In the genomic region with DNA sequence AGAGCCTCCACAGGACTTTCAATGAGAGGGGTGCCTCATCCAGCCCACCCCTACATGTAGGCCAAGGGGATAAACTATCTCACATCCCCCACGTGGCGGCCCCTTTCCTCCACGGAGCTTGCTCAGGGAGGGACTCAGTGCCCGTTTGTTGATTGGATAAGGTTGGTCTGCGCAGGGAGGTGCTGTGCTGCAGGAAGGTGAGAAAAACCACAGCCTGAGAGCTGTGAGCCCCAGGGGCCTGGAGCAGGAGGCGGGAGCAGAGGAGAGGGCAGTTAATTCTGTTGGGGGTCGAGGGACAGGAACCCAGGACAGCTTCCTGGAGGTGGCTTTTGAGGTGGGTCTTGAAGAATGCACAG, we compare ENCODE assay signal across 19 cellular contexts. TPM values are rescaled to one million over a fixed set of nuclear protein-coding genes. Genes with fewer than 3 reads are reported as not detected.
DNase-seq lines count a peak whose midpoint lies in the region; ATAC-seq, FAIRE-seq and TF ChIP-seq lines count a peak whose summit lies in the region.
"Had no signal": no experiment of that assay in that cellular context is flagged by ENCODE, and none has a peak within 500 bp of the region (broad histone marks: within the 10 kb centered on the region; RNA-seq: fewer than 3 reads in every experiment).

No MANE protein-coding gene starts in this region.

- H4K20me1 ChIP-seq in GM23338 (replicated peaks; ENCODE audit: insufficient read depth) (no peaks in the 10 kb centered on the region), keratinocyte (ENCODE audit: control insufficient read depth, extremely low read depth, insufficient read depth, low read length) (no peaks in the 10 kb centered on the region)

- peaks cover 6% of the 10 kb centered on the region for H3K4me1 ChIP-seq in GM23338 (ENCODE audit: insufficient read depth)
- peaks cover 32% of the 10 kb centered on the region for H3K4me1 ChIP-seq in keratinocyte (ENCODE audit: control insufficient read depth, extremely low read depth, insufficient read depth, low read length)

- H3K36me3 ChIP-seq in GM23338 (ENCODE audit: insufficient read depth) (no peaks in the 10 kb centered on the region), keratinocyte (ENCODE audit: control insufficient read depth in 2 of 2, extremely low read depth in 1 of 2, insufficient read depth in 2 of 2, low read length in 2 of 2) (no peaks in the 10 kb centered on the region)
- H3K36me3 ChIP-seq: thyroid gland had no signal

- DNase-seq in CD14-positive monocyte (ENCODE audit: low spot score) (no peak), GM23338 (ENCODE audit: low spot score) (no peak), UCSD-AML1 (lab: John Stamatoyannopoulos, UW; ENCODE audit: unreplicated experiment) (peak; percentile 55), keratinocyte (ENCODE audit: low read depth, low spot score) (no peak), left lobe of liver (ENCODE audit: low spot score) (no peak)
- DNase-seq in activated effector memory CD4-positive, alpha-beta T cell treated with anti-CD3 and anti-CD28 coated beads, Interleukin-2, amount 50 U/mL, for 16 hours: no peak
- DNase-seq: activated CD4-positive, alpha-beta T cell treated with anti-CD3 and anti-CD28 coated beads for 4 hours; hippocampal formation; kidney; naive thymus-derived CD4-positive, alpha-beta T cell; NCI-H1694; NCI-H774; stimulated activated naive CD4-positive, alpha-beta T cell treated with Interleukin-2 at 50 U/mL for 16 hours; thyroid gland had no signal

- H3K27me3 Mint-ChIP-seq in CD14-positive monocyte (ENCODE audit: low read depth in 3 of 3) (peaks cover 23 to 50% (median 50%) of the 10 kb centered on the region in 3 donors), GM23338 (ENCODE audit: insufficient read depth, low read depth, poor library complexity) (peaks cover 16% of the 10 kb centered on the region)

- H3K79me2 ChIP-seq in GM23338 (replicated peaks; ENCODE audit: insufficient read depth) (no peaks in the 10 kb centered on the region), keratinocyte (ENCODE audit: control insufficient read depth, insufficient read depth, low read length) (no peaks in the 10 kb centered on the region)

- H3K9me3 Mint-ChIP-seq in CD14-positive monocyte: peaks cover 0 to 3% (median 0%) of the 10 kb centered on the region in 7 donors
- no peaks in the 10 kb centered on the region for H3K9me3 Mint-ChIP-seq in GM23338
- H3K9me3 Mint-ChIP-seq: activated naive CD4-positive, alpha-beta T cell treated with anti-CD3 and anti-CD28 coated beads, Interleukin-2, amount 50 U/mL, for 24 hours; naive thymus-derived CD4-positive, alpha-beta T cell had no signal

- no peaks in the 10 kb centered on the region for H3K9me1 ChIP-seq in keratinocyte (ENCODE audit: control insufficient read depth, extremely low read depth, insufficient read depth, low read length)

- H3K9me2 ChIP-seq in GM23338 (ENCODE audit: insufficient read depth): no peaks in the 10 kb centered on the region

- H3K4me2 ChIP-seq in GM23338: no peak overlapping the region
- H3K4me2 ChIP-seq in keratinocyte (ENCODE audit: control insufficient read depth, extremely low read depth, insufficient read depth, low read depth, low read length): peak overlapping the region; percentile 87

- peak overlapping the region; percentile 28; the same call in 1 of the 2 replicates for H2AFZ ChIP-seq in GM23338
- no peak overlapping the region for H2AFZ ChIP-seq in keratinocyte (ENCODE audit: control insufficient read depth, low read length)

- H3K27ac ChIP-seq in GM23338 (ENCODE audit: low read depth) (no peak overlapping the region), keratinocyte (ENCODE audit: control insufficient read depth, insufficient read depth, low read length) (peak overlapping the region; percentile 87)
- H3K27ac ChIP-seq: SK-N-MC, thyroid gland had no signal

- no peak for FAIRE-seq in keratinocyte (lab: Jason Lieb, UNC)
- FAIRE-seq: HepG2, kidney had no signal

- H3K4me3 ChIP-seq in GM23338: no peak overlapping the region
- H3K4me3 ChIP-seq in keratinocyte (ENCODE audit: control insufficient read depth in 2 of 3, extremely low read depth in 1 of 3, insufficient read depth in 2 of 3, low read depth in 1 of 3, low read length in 3 of 3): no peak overlapping the region
- H3K4me3 ChIP-seq: SK-N-MC, thyroid gland had no signal

- TF ChIP-seq CTCF in CD14-positive monocyte (IDR thresholded peaks at IDR 0.05): no peak
- TF ChIP-seq CTCF in GM23338 (conservative IDR thresholded peaks at IDR 0.05; ENCODE audit: low read depth in 2 of 2): no peak
- TF ChIP-seq CTCF in keratinocyte (optimal IDR thresholded peaks at IDR 0.05 in 1 of 3, IDR thresholded peaks at IDR 0.05 in 1 of 3, conservative IDR thresholded peaks at IDR 0.05 in 1 of 3; ENCODE audit: extremely low read depth in 1 of 3, insufficient read depth in 2 of 3, low read length in 3 of 3): no peak

- H3F3A ChIP-seq in GM23338 (replicated peaks; ENCODE audit: low read depth): no peaks in the 10 kb centered on the region

- no peaks in the 10 kb centered on the region for H3K9me3 ChIP-seq in keratinocyte (ENCODE audit: control insufficient read depth, low read depth, low read length)
- H3K9me3 ChIP-seq: thyroid gland had no signal

- H3K27ac Mint-ChIP-seq in CD14-positive monocyte (peak overlapping the region in 6 of 7 donors; percentile 3 to 86 (median 79)), GM23338 (peak overlapping the region; percentile 18; the same call in 1 of the 2 replicates)
- H3K27ac Mint-ChIP-seq: activated naive CD4-positive, alpha-beta T cell treated with anti-CD3 and anti-CD28 coated beads, Interleukin-2, amount 50 U/mL, for 24 hours had no signal

- peak overlapping the region; percentile 56 to 87 for H3K4me3 Mint-ChIP-seq in CD14-positive monocyte
- no peak overlapping the region for H3K4me3 Mint-ChIP-seq in GM23338
- H3K4me3 Mint-ChIP-seq: activated naive CD4-positive, alpha-beta T cell treated with anti-CD3 and anti-CD28 coated beads, Interleukin-2, amount 50 U/mL, for 24 hours had no signal

- peaks cover 5% of the 10 kb centered on the region for H3K27me3 ChIP-seq in GM23338 (ENCODE audit: insufficient read depth)
- H3K27me3 ChIP-seq in keratinocyte (ENCODE audit: control insufficient read depth, extremely low read depth, insufficient read depth, low read length): no peaks in the 10 kb centered on the region
- H3K27me3 ChIP-seq: thyroid gland had no signal

- peak overlapping the region; percentile 67 for H3K9ac ChIP-seq in keratinocyte (ENCODE audit: control insufficient read depth, extremely low read depth, insufficient read depth, low read length)

- dilution Hi-C loops in keratinocyte (cut with MboI; ENCODE audit: extremely low pct_ligation_motif_present, low sequenced_read_pairs): no loop called here

- intact Hi-C loops in CD14-positive monocyte (cut with micrococcal nuclease): loop anchor here in 1 of 2 donors (10.0 kb wide), 1 partner anchor 475 kb away; no protein-coding TSS in a partner anchor

- H3K36me3 Mint-ChIP-seq in CD14-positive monocyte (peaks cover 4 to 7% of the 10 kb centered on the region in 2 donors), GM23338 (ENCODE audit: low read depth) (no peaks in the 10 kb centered on the region)
- H3K36me3 Mint-ChIP-seq: activated naive CD4-positive, alpha-beta T cell treated with anti-CD3 and anti-CD28 coated beads, Interleukin-2, amount 50 U/mL, for 24 hours; naive thymus-derived CD4-positive, alpha-beta T cell had no signal

- ATAC-seq in GM23338: no peak; the same call in 1 of the 3 replicates
- no peak for ATAC-seq in left lobe of liver
- ATAC-seq in GM21619 (IDR thresholded peaks at IDR 0.05; ENCODE audit: unreplicated experiment): no peak
- ATAC-seq: Panc1 had no signal

- H3K4me1 Mint-ChIP-seq in CD14-positive monocyte: peaks cover 40% of the 10 kb centered on the region
- H3K4me1 Mint-ChIP-seq in GM23338: peaks cover 20% of the 10 kb centered on the region
- H3K4me1 Mint-ChIP-seq: activated naive CD4-positive, alpha-beta T cell treated with anti-CD3 and anti-CD28 coated beads, Interleukin-2, amount 50 U/mL, for 24 hours had no signal

TF ChIP-seq in GM23338, 12 proteins besides CTCF, POLR2A, EP300 and RAD21 (continues in another document):
- TF ChIP-seq NANOG (IDR thresholded peaks at IDR 0.05; ENCODE audit: borderline replicate concordance): no peak

RNA-seq across cellular contexts. Expression of gene ATXN10, which starts 31.9 kb away (rescaled TPM):
- polyA plus RNA-seq in CD14-positive monocyte (100 to 1,000 TPM in 1 of 2 donors, 10 to 100 TPM in 1; 92.4 to 106 TPM), GM23338 (2016; fragmentation: Nextera tagmentation; extraction: Ambion mirVana) (72.5 and 99.0 TPM in 2 replicates), keratinocyte (238 to 276 TPM (median 242 TPM) in 3 replicates)
- 163 and 170 TPM in 2 replicates for total RNA-seq in GM23338 (2014; rRNA removed; shearing (Covaris generic))
- 147 TPM for polyA plus RNA-seq in keratinocyte (2011; ENCODE audit: low read depth)
- 172 and 329 TPM in 2 replicates for polyA plus RNA-seq in keratinocyte (2011; cell fraction: cytosol; rRNA removed)
- 190 and 196 TPM in 2 replicates for polyA plus RNA-seq in keratinocyte (2011; cell fraction: nucleus; rRNA removed)
- polyA plus RNA-seq in keratinocyte (2012; ENCODE audit: low replicate concordance): 88.1 and 124 TPM in 2 replicates
- 156 to 320 TPM (median 270 TPM) in 3 replicates for polyA minus RNA-seq in keratinocyte
- 71.7 TPM for polyA minus RNA-seq in keratinocyte (2011; cell fraction: cytosol; rRNA and poly(A)+ RNA removed)
- polyA minus RNA-seq in keratinocyte (2011; cell fraction: nucleus; rRNA and poly(A)+ RNA removed): 59.4 and 126 TPM in 2 replicates
- total RNA-seq in left lobe of liver: 71.7 TPM
